Comparison of ENCODE assay signal across 14 cellular contexts in the genomic region with DNA sequence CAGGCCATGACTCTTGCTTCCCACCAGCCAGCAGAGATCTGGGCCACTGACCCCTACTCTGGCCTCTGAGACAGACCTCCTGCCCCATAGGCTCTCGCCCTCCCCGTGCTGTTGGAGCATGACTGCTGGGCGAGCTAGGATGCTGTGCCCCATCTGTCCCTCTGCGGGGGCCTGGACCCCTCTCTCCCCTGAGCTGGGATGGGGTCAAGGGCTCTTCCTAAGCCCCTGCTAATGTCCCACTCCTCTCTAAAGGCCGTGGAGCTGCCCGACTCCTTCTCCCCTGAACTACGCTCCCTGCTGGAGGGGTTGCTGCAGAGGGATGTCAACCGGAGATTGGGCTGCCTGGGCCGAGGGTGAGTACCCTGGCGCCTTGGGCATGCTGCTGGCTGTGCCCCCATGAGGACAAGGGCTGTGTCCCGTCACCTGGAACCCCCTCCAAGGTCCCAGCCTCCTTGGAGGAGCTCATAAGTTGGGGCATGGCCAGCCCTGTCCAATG. TPM values are rescaled to one million over a fixed set of nuclear protein-coding genes. Genes with fewer than 3 reads are reported as not detected.
DNase-seq lines count a peak whose midpoint lies in the region; ATAC-seq and TF ChIP-seq lines count a peak whose summit lies in the region.
"Had no signal": no experiment of that assay in that cellular context is flagged by ENCODE, and none has a peak within 500 bp of the region (broad histone marks: within the 10 kb centered on the region; RNA-seq: fewer than 3 reads in every experiment).

No MANE protein-coding gene starts in this region.

- H3K27ac ChIP-seq in BLaER1 (peak overlapping the region; percentile 100), caudate nucleus (ENCODE audit: low read depth, low read length) (no peak overlapping the region)
- H3K27ac ChIP-seq: SJSA1 had no signal

- DNase-seq in HuH-7.5 (ENCODE audit: low spot score), result peak; percentile 75
- DNase-seq in central memory CD8-positive, alpha-beta T cell (ENCODE audit: low spot score in 2 of 2), result no peak
- DNase-seq in mucosa of descending colon, result peak in 2 of 3 donors; percentile 24 to 47
- no peak for DNase-seq in anterior cingulate cortex (lab: John Stamatoyannopoulos, UW)
- no peak for DNase-seq in stimulated activated CD4-positive, alpha-beta T cell treated with anti-CD3 and anti-CD28 coated beads, Interleukin-2, amount 100 ng/mL, for 24 hours
- DNase-seq in caudate nucleus (lab: John Stamatoyannopoulos, UW), result no peak
- DNase-seq in midbrain (lab: John Stamatoyannopoulos, UW), result no peak
- DNase-seq: HFFc6; NCI-H2171; NK-92 treated with Interleukin-12 subunit alpha and Interleukin-12 subunit beta, amount 100 ng/mL, for 24 hours had no signal

- H3K36me3 ChIP-seq in BLaER1, result peaks cover 96% of the 10 kb centered on the region
- peaks cover 23% of the 10 kb centered on the region for H3K36me3 ChIP-seq in mucosa of descending colon (ENCODE audit: low read depth)

- no peak overlapping the region for H3K4me3 Mint-ChIP-seq in central memory CD8-positive, alpha-beta T cell
- H3K4me3 Mint-ChIP-seq: HFFc6, mesothelial cell of epicardium had no signal

- H3K9me3 ChIP-seq in BLaER1 (no peaks in the 10 kb centered on the region), mucosa of descending colon (no peaks in the 10 kb centered on the region)
- H3K9me3 ChIP-seq: pancreas, SJSA1 had no signal

- H3K27me3 ChIP-seq in BLaER1, result no peaks in the 10 kb centered on the region
- H3K27me3 ChIP-seq: pancreas, SJSA1 had no signal

- peaks cover 42% of the 10 kb centered on the region for H3K4me1 Mint-ChIP-seq in central memory CD8-positive, alpha-beta T cell

- no peaks in the 10 kb centered on the region for H3K9me3 Mint-ChIP-seq in central memory CD8-positive, alpha-beta T cell
- H3K9me3 Mint-ChIP-seq: HFFc6, mesothelial cell of epicardium had no signal

- peak overlapping the region; percentile 83 for H3K27ac Mint-ChIP-seq in central memory CD8-positive, alpha-beta T cell (ENCODE audit: low read depth)
- H3K27ac Mint-ChIP-seq: HFFc6, mesothelial cell of epicardium had no signal

- H3K36me3 Mint-ChIP-seq in central memory CD8-positive, alpha-beta T cell (ENCODE audit: insufficient read depth), result peaks cover 73% of the 10 kb centered on the region

- H3K4me3 ChIP-seq in BLaER1 (peak overlapping the region; percentile 31; the same call in 1 of the 2 replicates), mucosa of descending colon (no peak overlapping the region)
- H3K4me3 ChIP-seq: pancreas, SJSA1 had no signal

- peak overlapping the region; percentile 99 for H3K4me2 ChIP-seq in BLaER1

- peaks cover 100% of the 10 kb centered on the region for H3K4me1 ChIP-seq in BLaER1
- peaks cover 13% of the 10 kb centered on the region for H3K4me1 ChIP-seq in mucosa of descending colon (ENCODE audit: low read depth)

- ATAC-seq in central memory CD8-positive, alpha-beta T cell (replicated peaks; ENCODE audit: extremely low read depth, poor library complexity, severe bottlenecking), result no peak
- ATAC-seq in mucosa of descending colon, result no peak

- peak overlapping the region; percentile 100 for H3K9ac ChIP-seq in BLaER1

- H4K20me1 ChIP-seq in BLaER1, result no peaks in the 10 kb centered on the region

- intact Hi-C loops in mucosa of descending colon (cut with DNase I, micrococcal nuclease), result no loop called here

- no peak for TF ChIP-seq CTCF in mucosa of descending colon (IDR thresholded peaks at IDR 0.05)

- no peaks in the 10 kb centered on the region for H3K27me3 Mint-ChIP-seq in central memory CD8-positive, alpha-beta T cell

RNA-seq across cellular contexts. Expression of gene ANKRD13D, which starts 6.2 kb away (rescaled TPM):
- 10 to 100 TPM; 20.0 to 46.3 (median 26.7) TPM for total RNA-seq in mucosa of descending colon

RNA-seq across cellular contexts. Expression of gene GRK2, which starts 16.7 kb away (rescaled TPM):
- 100 to 1,000 TPM in 2 of 3 donors, 10 to 100 TPM in 1; 86.8 to 114 (median 106) TPM for total RNA-seq in mucosa of descending colon

RNA-seq across cellular contexts. Expression of gene SSH3, which starts 20.4 kb away (rescaled TPM):
- 10 to 100 TPM; 55.8 to 87.0 (median 57.6) TPM for total RNA-seq in mucosa of descending colon

Comparison
In these comparisons a context has a peak if more than half of its experiments do, and no peak if none do; other contexts are left out.
1. DNase-seq: peak in HuH-7.5 (single experiment) and mucosa of descending colon (2 of 3); none in central memory CD8-positive, alpha-beta T cell (0 of 2), anterior cingulate cortex (0 of 58), stimulated activated CD4-positive, alpha-beta T cell treated with anti-CD3 and anti-CD28 coated beads, Interleukin-2, amount 100 ng/mL, for 24 hours (0 of 2), caudate nucleus (0 of 61) and midbrain (single experiment).